In genomic region chr1:97050501-97050900, GRCh38 we compare ENCODE assay signal across 9 cellular contexts.
A peak's percentile ranks its signal among the peaks of the same experiment; 100 is the strongest.
DNase-seq lines count a peak whose midpoint lies in the region; ATAC-seq and TF ChIP-seq lines count a peak whose summit lies in the region.
"Had no signal": no experiment of that assay in that cellular context is flagged by ENCODE, and none has a peak within 500 bp of the region (broad histone marks: within the 10 kb centered on the region; RNA-seq: fewer than 3 reads in every experiment).

No MANE protein-coding gene starts in this region.

- no peaks in the 10 kb centered on the region for H3K4me1 Mint-ChIP-seq in stimulated activated effector memory CD8-positive, alpha-beta T cell treated with anti-CD3 and anti-CD28 coated beads, Interleukin-12 subunit alpha, Interleukin-12 subunit beta, amount 100 ng/mL, for 72 hours

- no peaks in the 10 kb centered on the region for H3K79me2 ChIP-seq in PC-9 (ENCODE audit: low read depth)

- in situ Hi-C loops in ACHN (cut with HindIII; ENCODE audit: low pct_ligation_motif_present, low pct_unique_long_range_greater_than_20kb, low sequenced_read_pairs) = no loop called here
- in situ Hi-C loops in HAP-1 (cut with MboI; ENCODE audit: low sequenced_read_pairs) = no loop called here

- H3K27me3 ChIP-seq in HAP-1 (ENCODE audit: low read depth) (no peaks in the 10 kb centered on the region), PC-9 (ENCODE audit: insufficient read depth, low read depth) (no peaks in the 10 kb centered on the region), aorta (ENCODE audit: control insufficient read depth in 1 of 2, insufficient read depth in 2 of 2, low read length in 1 of 2) (no peaks in the 10 kb centered on the region)

- H4K20me1 ChIP-seq in PC-9 (ENCODE audit: insufficient read depth) = no peaks in the 10 kb centered on the region

- H2AFZ ChIP-seq in PC-9 = 0 out of 2 replicates have a peak overlapping the region, but pooled peaks have one; percentile 3

- BruUV-seq in PC-9 (replicated peaks; lab: Mats Ljungman, UMichigan) = no TSS peak

- no peaks in the 10 kb centered on the region for H3K36me3 Mint-ChIP-seq in stimulated activated effector memory CD8-positive, alpha-beta T cell treated with anti-CD3 and anti-CD28 coated beads, Interleukin-12 subunit alpha, Interleukin-12 subunit beta, amount 100 ng/mL, for 72 hours

- DNase-seq in ACHN (peak; percentile 43), HAP-1 (ENCODE audit: low spot score in 2 of 2) (peak; percentile 16 to 21), PC-9 (no peak), foreskin fibroblast (peak; percentile 35 to 71), LoVo (ENCODE audit: low spot score) (no peak), aorta (no peak), NCI-H2029 (lab: John Stamatoyannopoulos, UW) (no peak)
- no peak for DNase-seq in stimulated activated effector memory CD8-positive, alpha-beta T cell treated with anti-CD3 and anti-CD28 coated beads, Interleukin-12 subunit alpha, Interleukin-12 subunit beta, amount 100 ng/mL, for 72 hours (ENCODE audit: low spot score in 2 of 2)
- DNase-seq: activated CD4-positive, alpha-beta T cell treated with anti-CD3 and anti-CD28 coated beads, Interleukin-2, amount 50 U/mL, for 4 hours had no signal

- H3K4me3 ChIP-seq in HAP-1 (no peak overlapping the region), PC-9 (no peak overlapping the region), foreskin fibroblast (ENCODE audit: low read depth in 1 of 2, low read length in 2 of 2) (no peak overlapping the region), aorta (ENCODE audit: low read length in 2 of 2) (no peak overlapping the region)

- H3K4me1 ChIP-seq in HAP-1 (no peaks in the 10 kb centered on the region), PC-9 (replicated peaks; ENCODE audit: insufficient read depth) (no peaks in the 10 kb centered on the region), aorta (ENCODE audit: control insufficient read depth in 1 of 2, insufficient read depth in 2 of 2, low read length in 2 of 2) (no peaks in the 10 kb centered on the region)

- TF ChIP-seq CTCF in PC-9 (conservative IDR thresholded peaks at IDR 0.05) (peak; percentile 38; the same call in 1 of the 2 replicates), foreskin fibroblast (IDR thresholded peaks at IDR 0.05; ENCODE audit: low read depth, low read length) (peak; percentile 43)

- POLR2A ChIA-PET in PC-9 (lab: Charles Lee; ENCODE audit: unreplicated experiment) = no interaction called here

- WGBS in aorta, 2 donors = 72 to 88% methylated on average over 2 of the region's 2 CpGs

- no peaks in the 10 kb centered on the region for H3F3A ChIP-seq in PC-9 (ENCODE audit: insufficient read depth, low read depth)

- intact Hi-C loops in PC-9 (cut with micrococcal nuclease; ENCODE audit: unreplicated experiment) = no loop called here
- intact Hi-C loops in aorta (cut with DNase I) = no loop called here

- CTCF ChIA-PET in PC-9 (lab: Charles Lee) = no interaction called here

- H3K27ac ChIP-seq in PC-9 = no peak overlapping the region
- no peak overlapping the region for H3K27ac ChIP-seq in aorta (ENCODE audit: low read depth in 1 of 2, low read length in 2 of 2)

- H3K9me3 ChIP-seq in HAP-1 (0 out of 2 replicates have a peak, but pooled peaks cover 2% of the 10 kb centered on the region), PC-9 (ENCODE audit: insufficient read depth, low read depth) (no peaks in the 10 kb centered on the region), aorta (ENCODE audit: control insufficient read depth, low read length) (peaks cover 2% of the 10 kb centered on the region)

- ATAC-seq in aorta (ENCODE audit: low FRiP score) = no peak
- no peak for ATAC-seq in stimulated activated effector memory CD8-positive, alpha-beta T cell treated with anti-CD3 and anti-CD28 coated beads, Interleukin-12 subunit alpha, Interleukin-12 subunit beta, amount 100 ng/mL, for 72 hours

- no peak overlapping the region for H3K4me2 ChIP-seq in PC-9

- no peak overlapping the region for H3K27ac Mint-ChIP-seq in stimulated activated effector memory CD8-positive, alpha-beta T cell treated with anti-CD3 and anti-CD28 coated beads, Interleukin-12 subunit alpha, Interleukin-12 subunit beta, amount 100 ng/mL, for 72 hours

- no peak overlapping the region for H3K4me3 Mint-ChIP-seq in stimulated activated effector memory CD8-positive, alpha-beta T cell treated with anti-CD3 and anti-CD28 coated beads, Interleukin-12 subunit alpha, Interleukin-12 subunit beta, amount 100 ng/mL, for 72 hours

- no peaks in the 10 kb centered on the region for H3K9me2 ChIP-seq in PC-9 (ENCODE audit: insufficient read depth)

- no peaks in the 10 kb centered on the region for H3K9me3 Mint-ChIP-seq in stimulated activated effector memory CD8-positive, alpha-beta T cell treated with anti-CD3 and anti-CD28 coated beads, Interleukin-12 subunit alpha, Interleukin-12 subunit beta, amount 100 ng/mL, for 72 hours

- H3K36me3 ChIP-seq in HAP-1 (replicated peaks) = no peaks in the 10 kb centered on the region
- H3K36me3 ChIP-seq in PC-9 (ENCODE audit: low read depth) = no peaks in the 10 kb centered on the region
- H3K36me3 ChIP-seq in aorta (ENCODE audit: control insufficient read depth in 1 of 2, insufficient read depth in 2 of 2, low read length in 1 of 2) = no peaks in the 10 kb centered on the region

Comparison
In these comparisons a context has a peak if more than half of its experiments do, and no peak if none do; other contexts are left out.
1. DNase-seq: peak in ACHN (single experiment), HAP-1 (2 of 2) and foreskin fibroblast (2 of 2); none in PC-9 (0 of 2), LoVo (single experiment), aorta (0 of 2), stimulated activated effector memory CD8-positive, alpha-beta T cell treated with anti-CD3 and anti-CD28 coated beads, Interleukin-12 subunit alpha, Interleukin-12 subunit beta, amount 100 ng/mL, for 72 hours (0 of 2) and NCI-H2029 (single experiment).